In the genomic region with DNA sequence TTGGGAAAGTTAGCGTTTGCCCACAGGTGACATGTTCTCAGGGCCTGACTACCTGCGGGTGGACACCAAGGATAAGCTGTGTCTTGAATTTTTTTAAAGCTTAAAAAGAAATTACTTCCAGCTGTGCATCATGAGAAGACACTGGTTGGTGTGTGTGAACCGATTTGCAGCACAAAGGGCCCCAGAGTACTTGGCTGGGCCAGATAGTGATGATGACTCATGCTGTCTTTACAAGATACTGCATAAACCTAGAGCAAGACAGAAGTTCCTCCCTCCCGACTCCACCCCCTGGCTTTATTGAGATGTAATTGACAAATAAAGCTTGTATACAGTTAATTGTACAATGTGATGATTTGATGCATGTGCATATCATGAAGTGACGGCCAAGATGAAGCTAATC, we compare ENCODE assay signal across 8 cellular contexts.
A peak's percentile ranks its signal among the peaks of the same experiment; 100 is the strongest.
DNase-seq lines count a peak whose midpoint lies in the region; ATAC-seq and TF ChIP-seq lines count a peak whose summit lies in the region.

No MANE protein-coding gene starts in this region.

- no peak overlapping the region for H3K4me2 ChIP-seq in GM23338

- peaks cover 13% of the 10 kb centered on the region; the same call in 2 of the 3 replicates for H3K9me3 Mint-ChIP-seq in GM23338

- H3K27ac ChIP-seq in GM23338 (ENCODE audit: low read depth), result no peak overlapping the region
- H3K27ac ChIP-seq in RWPE1, result peak overlapping the region; percentile 71
- H3K27ac ChIP-seq in prostate gland, result peak overlapping the region; percentile 15 to 62

- no peaks in the 10 kb centered on the region for H3K36me3 Mint-ChIP-seq in GM23338 (ENCODE audit: low read depth)

- H3K4me3 Mint-ChIP-seq in GM23338, result no peak overlapping the region

- TF ChIP-seq CTCF in GM23338 (conservative IDR thresholded peaks at IDR 0.05; ENCODE audit: low read depth in 2 of 2), result no peak
- TF ChIP-seq CTCF in RWPE1 (conservative IDR thresholded peaks at IDR 0.05; ENCODE audit: low read depth), result no peak
- no peak for TF ChIP-seq CTCF in fibroblast of pulmonary artery (IDR thresholded peaks at IDR 0.05; ENCODE audit: low read length, missing control alignments)
- TF ChIP-seq CTCF in prostate gland (IDR thresholded peaks at IDR 0.05), result no peak

- H3K36me3 ChIP-seq in GM23338 (ENCODE audit: insufficient read depth) (no peaks in the 10 kb centered on the region), prostate gland (no peaks in the 10 kb centered on the region)

- no peak for TF ChIP-seq POLR2A in prostate gland (IDR thresholded peaks at IDR 0.05)

- peak overlapping the region; percentile 86 for H2AFZ ChIP-seq in GM23338

- H3K4me1 Mint-ChIP-seq in GM23338, result peaks cover 29% of the 10 kb centered on the region

- H3K27me3 ChIP-seq in GM23338 (ENCODE audit: insufficient read depth) (no peaks in the 10 kb centered on the region), prostate gland (replicated peaks; ENCODE audit: insufficient read depth) (no peaks in the 10 kb centered on the region)

- intact Hi-C loops in prostate gland (cut with DNase I), result loop anchor here (2.0 to 10.0 kb wide), 6 partner anchors 35 to 243 kb away; a partner anchor contains a TSS

- no peaks in the 10 kb centered on the region for H3K79me2 ChIP-seq in GM23338 (replicated peaks; ENCODE audit: insufficient read depth)

- no peaks in the 10 kb centered on the region for H3K9me3 ChIP-seq in prostate gland

- POLR2A ChIA-PET in RWPE1 (lab: Yijun Ruan, JAX; ENCODE audit: low non-redundant PET), result no interaction called here

- H3F3A ChIP-seq in GM23338 (replicated peaks; ENCODE audit: low read depth), result no peaks in the 10 kb centered on the region

- peak overlapping the region; percentile 90; the same call in 1 of the 2 replicates for H3K27ac Mint-ChIP-seq in GM23338

- CTCF ChIA-PET in RWPE1 (lab: Yijun Ruan, JAX), result interaction anchor here (0.6 kb wide), 2 partner anchors 124 to 733 kb away, joined by 3 to 7 read pairs; no protein-coding TSS in a partner anchor

- WGBS in prostate gland, result 33% methylated on average over 5 of the region's 5 CpGs

- H3K4me3 ChIP-seq in GM23338 (no peak overlapping the region), fibroblast of pulmonary artery (replicated peaks; ENCODE audit: low read depth, low read length) (no peak overlapping the region), prostate gland (no peak overlapping the region)

- DNase-seq in GM23338 (ENCODE audit: low spot score) (peak; percentile 24), RWPE1 (ENCODE audit: low spot score) (peak; percentile 82), fibroblast of pulmonary artery (ENCODE audit: low read depth) (peak; percentile 91), prostate gland (ENCODE audit: low spot score) (peak; percentile 24), NCI-H128 (lab: John Stamatoyannopoulos, UW; ENCODE audit: unreplicated experiment) (no peak), hippocampal formation (lab: John Stamatoyannopoulos, UW) (no peak), anterior cingulate cortex (lab: John Stamatoyannopoulos, UW) (no peak)

- H4K20me1 ChIP-seq in GM23338 (replicated peaks; ENCODE audit: insufficient read depth), result no peaks in the 10 kb centered on the region

- peak; percentile 65 for ATAC-seq in GM23338
- ATAC-seq in GM19455 (IDR thresholded peaks at IDR 0.05; ENCODE audit: unreplicated experiment), result no peak

- peaks cover 19% of the 10 kb centered on the region for H3K4me1 ChIP-seq in GM23338 (ENCODE audit: insufficient read depth)
- H3K4me1 ChIP-seq in prostate gland (replicated peaks), result no peaks in the 10 kb centered on the region

- H3K27me3 Mint-ChIP-seq in GM23338 (ENCODE audit: insufficient read depth, low read depth, poor library complexity), result peaks cover 7% of the 10 kb centered on the region

- 0 out of 2 replicates have a peak, but pooled peaks cover 9% of the 10 kb centered on the region for H3K9me2 ChIP-seq in GM23338 (ENCODE audit: insufficient read depth)

TF ChIP-seq in GM23338, 12 proteins besides CTCF, POLR2A, EP300 and RAD21 (continues in another document):
- TF ChIP-seq JUNB (IDR thresholded peaks at IDR 0.05; ENCODE audit: unreplicated experiment), result no peak
- no peak for TF ChIP-seq STAT1 (IDR thresholded peaks at IDR 0.05; ENCODE audit: unreplicated experiment)
- TF ChIP-seq, protein P1, sequence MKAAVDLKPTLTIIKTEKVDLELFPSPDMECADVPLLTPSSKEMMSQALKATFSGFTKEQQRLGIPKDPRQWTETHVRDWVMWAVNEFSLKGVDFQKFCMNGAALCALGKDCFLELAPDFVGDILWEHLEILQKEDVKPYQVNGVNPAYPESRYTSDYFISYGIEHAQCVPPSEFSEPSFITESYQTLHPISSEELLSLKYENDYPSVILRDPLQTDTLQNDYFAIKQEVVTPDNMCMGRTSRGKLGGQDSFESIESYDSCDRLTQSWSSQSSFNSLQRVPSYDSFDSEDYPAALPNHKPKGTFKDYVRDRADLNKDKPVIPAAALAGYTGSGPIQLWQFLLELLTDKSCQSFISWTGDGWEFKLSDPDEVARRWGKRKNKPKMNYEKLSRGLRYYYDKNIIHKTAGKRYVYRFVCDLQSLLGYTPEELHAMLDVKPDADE (IDR thresholded peaks at IDR 0.05), result no peak
- TF ChIP-seq EZH2phosphoT487 (IDR thresholded peaks at IDR 0.05; ENCODE audit: unreplicated experiment), result no peak
- no peak for TF ChIP-seq NANOG (IDR thresholded peaks at IDR 0.05; ENCODE audit: borderline replicate concordance)
- TF ChIP-seq CREB1 (CRISPR knock-in tag; IDR thresholded peaks at IDR 0.05; ENCODE audit: low read depth), result no peak
- TF ChIP-seq EZH2 (IDR thresholded peaks at IDR 0.05; ENCODE audit: low read depth, unreplicated experiment), result no peak
- TF ChIP-seq, protein P2, sequence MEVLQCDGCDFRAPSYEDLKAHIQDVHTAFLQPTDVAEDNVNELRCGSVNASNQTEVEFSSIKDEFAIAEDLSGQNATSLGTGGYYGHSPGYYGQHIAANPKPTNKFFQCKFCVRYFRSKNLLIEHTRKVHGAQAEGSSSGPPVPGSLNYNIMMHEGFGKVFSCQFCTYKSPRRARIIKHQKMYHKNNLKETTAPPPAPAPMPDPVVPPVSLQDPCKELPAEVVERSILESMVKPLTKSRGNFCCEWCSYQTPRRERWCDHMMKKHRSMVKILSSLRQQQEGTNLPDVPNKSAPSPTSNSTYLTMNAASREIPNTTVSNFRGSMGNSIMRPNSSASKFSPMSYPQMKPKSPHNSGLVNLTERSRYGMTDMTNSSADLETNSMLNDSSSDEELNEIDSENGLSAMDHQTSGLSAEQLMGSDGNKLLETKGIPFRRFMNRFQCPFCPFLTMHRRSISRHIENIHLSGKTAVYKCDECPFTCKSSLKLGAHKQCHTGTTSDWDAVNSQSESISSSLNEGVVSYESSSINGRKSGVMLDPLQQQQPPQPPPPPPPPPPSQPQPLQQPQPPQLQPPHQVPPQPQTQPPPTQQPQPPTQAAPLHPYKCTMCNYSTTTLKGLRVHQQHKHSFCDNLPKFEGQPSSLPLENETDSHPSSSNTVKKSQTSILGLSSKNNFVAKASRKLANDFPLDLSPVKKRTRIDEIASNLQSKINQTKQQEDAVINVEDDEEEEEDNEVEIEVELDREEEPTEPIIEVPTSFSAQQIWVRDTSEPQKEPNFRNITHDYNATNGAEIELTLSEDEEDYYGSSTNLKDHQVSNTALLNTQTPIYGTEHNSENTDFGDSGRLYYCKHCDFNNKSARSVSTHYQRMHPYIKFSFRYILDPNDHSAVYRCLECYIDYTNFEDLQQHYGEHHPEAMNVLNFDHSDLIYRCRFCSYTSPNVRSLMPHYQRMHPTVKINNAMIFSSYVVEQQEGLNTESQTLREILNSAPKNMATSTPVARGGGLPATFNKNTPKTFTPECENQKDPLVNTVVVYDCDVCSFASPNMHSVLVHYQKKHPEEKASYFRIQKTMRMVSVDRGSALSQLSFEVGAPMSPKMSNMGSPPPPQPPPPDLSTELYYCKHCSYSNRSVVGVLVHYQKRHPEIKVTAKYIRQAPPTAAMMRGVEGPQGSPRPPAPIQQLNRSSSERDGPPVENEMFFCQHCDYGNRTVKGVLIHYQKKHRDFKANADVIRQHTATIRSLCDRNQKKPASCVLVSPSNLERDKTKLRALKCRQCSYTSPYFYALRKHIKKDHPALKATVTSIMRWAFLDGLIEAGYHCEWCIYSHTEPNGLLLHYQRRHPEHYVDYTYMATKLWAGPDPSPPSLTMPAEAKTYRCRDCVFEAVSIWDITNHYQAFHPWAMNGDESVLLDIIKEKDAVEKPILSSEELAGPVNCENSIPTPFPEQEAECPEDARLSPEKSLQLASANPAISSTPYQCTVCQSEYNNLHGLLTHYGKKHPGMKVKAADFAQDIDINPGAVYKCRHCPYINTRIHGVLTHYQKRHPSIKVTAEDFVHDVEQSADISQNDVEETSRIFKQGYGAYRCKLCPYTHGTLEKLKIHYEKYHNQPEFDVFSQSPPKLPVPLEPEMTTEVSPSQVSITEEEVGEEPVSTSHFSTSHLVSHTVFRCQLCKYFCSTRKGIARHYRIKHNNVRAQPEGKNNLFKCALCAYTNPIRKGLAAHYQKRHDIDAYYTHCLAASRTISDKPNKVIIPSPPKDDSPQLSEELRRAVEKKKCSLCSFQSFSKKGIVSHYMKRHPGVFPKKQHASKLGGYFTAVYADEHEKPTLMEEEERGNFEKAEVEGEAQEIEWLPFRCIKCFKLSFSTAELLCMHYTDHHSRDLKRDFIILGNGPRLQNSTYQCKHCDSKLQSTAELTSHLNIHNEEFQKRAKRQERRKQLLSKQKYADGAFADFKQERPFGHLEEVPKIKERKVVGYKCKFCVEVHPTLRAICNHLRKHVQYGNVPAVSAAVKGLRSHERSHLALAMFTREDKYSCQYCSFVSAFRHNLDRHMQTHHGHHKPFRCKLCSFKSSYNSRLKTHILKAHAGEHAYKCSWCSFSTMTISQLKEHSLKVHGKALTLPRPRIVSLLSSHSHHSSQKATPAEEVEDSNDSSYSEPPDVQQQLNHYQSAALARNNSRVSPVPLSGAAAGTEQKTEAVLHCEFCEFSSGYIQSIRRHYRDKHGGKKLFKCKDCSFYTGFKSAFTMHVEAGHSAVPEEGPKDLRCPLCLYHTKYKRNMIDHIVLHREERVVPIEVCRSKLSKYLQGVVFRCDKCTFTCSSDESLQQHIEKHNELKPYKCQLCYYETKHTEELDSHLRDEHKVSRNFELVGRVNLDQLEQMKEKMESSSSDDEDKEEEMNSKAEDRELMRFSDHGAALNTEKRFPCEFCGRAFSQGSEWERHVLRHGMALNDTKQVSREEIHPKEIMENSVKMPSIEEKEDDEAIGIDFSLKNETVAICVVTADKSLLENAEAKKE (CRISPR knock-in tag; IDR thresholded peaks at IDR 0.05), result no peak
- no peak for TF ChIP-seq ZNF331 (CRISPR knock-in tag; IDR thresholded peaks at IDR 0.05; ENCODE audit: low read depth)
- TF ChIP-seq POLR2AphosphoS5 (IDR thresholded peaks at IDR 0.05; ENCODE audit: low read depth), result no peak

Comparison
In these comparisons a context has a peak if more than half of its experiments do, and no peak if none do; other contexts are left out.
1. DNase-seq: peak in GM23338 (single experiment), RWPE1 (single experiment), fibroblast of pulmonary artery (single experiment) and prostate gland (single experiment); none in NCI-H128 (single experiment), hippocampal formation (0 of 2) and anterior cingulate cortex (0 of 58).